Comparison of ENCODE assay signal across 8 cellular contexts in the genomic region with DNA sequence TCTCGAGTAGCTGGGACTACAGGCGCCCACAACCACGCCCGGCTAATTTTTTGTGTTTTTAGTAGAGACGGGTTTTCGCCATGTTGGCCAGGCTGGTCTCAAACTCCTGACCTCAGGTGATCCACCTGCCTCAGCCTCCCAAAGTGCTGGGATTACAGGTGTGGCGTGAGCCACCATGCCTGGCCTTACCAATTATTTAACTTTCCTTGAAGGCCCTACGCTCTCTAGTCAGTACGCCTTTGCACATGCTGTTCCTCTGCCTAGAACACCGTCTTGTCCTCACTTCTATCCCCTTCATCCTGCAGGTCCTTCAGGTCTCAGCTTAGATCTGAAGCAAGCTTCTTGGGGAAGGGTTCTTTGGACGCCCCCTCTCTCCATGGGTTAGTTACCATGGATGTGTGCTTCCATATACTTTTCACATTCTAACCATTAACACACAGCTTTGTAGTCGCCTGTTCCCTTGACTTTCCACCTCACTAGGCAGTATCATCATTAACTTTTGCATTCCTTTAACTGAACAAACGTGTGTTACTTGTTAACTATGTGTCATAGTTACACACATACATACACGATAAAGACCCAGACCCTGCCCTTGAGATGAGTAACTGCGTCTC. TPM values are rescaled to one million over a fixed set of nuclear protein-coding genes. Genes with fewer than 3 reads are reported as not detected.
DNase-seq lines count a peak whose midpoint lies in the region; ATAC-seq and TF ChIP-seq lines count a peak whose summit lies in the region.

No MANE protein-coding gene starts in this region.

- TF ChIP-seq CTCF in left lung (IDR thresholded peaks at IDR 0.05): no peak

- H3K27me3 ChIP-seq in adipocyte (replicated peaks; ENCODE audit: control insufficient read depth, insufficient read depth, low read length): no peaks in the 10 kb centered on the region
- no peaks in the 10 kb centered on the region for H3K27me3 ChIP-seq in left lung
- no peaks in the 10 kb centered on the region for H3K27me3 ChIP-seq in thymus (ENCODE audit: control insufficient read depth, insufficient read depth)

- H3K36me3 Mint-ChIP-seq in activated CD8-positive, alpha-beta memory T cell treated with anti-CD3 and anti-CD28 coated beads, Interleukin-2, amount 10 ng/mL, durations not matched to agents 7 days and 5 days: peaks cover 3% of the 10 kb centered on the region

- H3K9me3 ChIP-seq in adipocyte (ENCODE audit: control insufficient read depth, low read length) (no peaks in the 10 kb centered on the region), left lung (no peaks in the 10 kb centered on the region), thymus (ENCODE audit: control insufficient read depth) (peaks cover 3% of the 10 kb centered on the region)

- H3K27ac ChIP-seq in left lung: peak overlapping the region in 1 of 2 donors; percentile 84
- H3K27ac ChIP-seq in thymus (ENCODE audit: low read depth): no peak overlapping the region

- WGBS in thymus: 79% methylated on average over 15 of the region's 15 CpGs

- H3K4me3 Mint-ChIP-seq in activated CD8-positive, alpha-beta memory T cell treated with anti-CD3 and anti-CD28 coated beads, Interleukin-2, amount 10 ng/mL, durations not matched to agents 7 days and 5 days: peak overlapping the region; percentile 88

- H3K36me3 ChIP-seq in adipocyte (ENCODE audit: control insufficient read depth, insufficient read depth, low read length, severe bottlenecking) (peaks cover 22% of the 10 kb centered on the region), left lung (peaks cover 0 to 21% of the 10 kb centered on the region in 2 donors), thymus (ENCODE audit: control insufficient read depth, insufficient read depth) (peaks cover 18% of the 10 kb centered on the region)

- H3K9ac ChIP-seq in adipocyte (ENCODE audit: low read length): peak overlapping the region; percentile 94

- CTCF ChIA-PET in activated CD8-positive, alpha-beta memory T cell treated with anti-CD3 and anti-CD28 coated beads, Interleukin-2, amount 10 ng/mL, durations not matched to agents 7 days and 5 days (lab: Charles Lee): interaction anchor here (0.8 to 5.6 kb wide), 9 partner anchors 11 to 474 kb away, joined by 3 to 107 read pairs (median 5); no protein-coding TSS in a partner anchor

- no peaks in the 10 kb centered on the region for H3K27me3 Mint-ChIP-seq in activated CD8-positive, alpha-beta memory T cell treated with anti-CD3 and anti-CD28 coated beads, Interleukin-2, amount 10 ng/mL, durations not matched to agents 7 days and 5 days

- H3K9me3 Mint-ChIP-seq in activated CD8-positive, alpha-beta memory T cell treated with anti-CD3 and anti-CD28 coated beads, Interleukin-2, amount 10 ng/mL, durations not matched to agents 7 days and 5 days (ENCODE audit: low read depth): no peaks in the 10 kb centered on the region

- H3K4me1 ChIP-seq in adipocyte (ENCODE audit: control insufficient read depth, insufficient read depth, low read length): peaks cover 35% of the 10 kb centered on the region
- peaks cover 16% of the 10 kb centered on the region in 2 donors for H3K4me1 ChIP-seq in left lung
- peaks cover 9% of the 10 kb centered on the region for H3K4me1 ChIP-seq in thymus (ENCODE audit: control insufficient read depth, insufficient read depth, low read length)

- peaks cover 15% of the 10 kb centered on the region for H3K4me1 Mint-ChIP-seq in activated CD8-positive, alpha-beta memory T cell treated with anti-CD3 and anti-CD28 coated beads, Interleukin-2, amount 10 ng/mL, durations not matched to agents 7 days and 5 days

- no peak for DNase-seq in activated CD8-positive, alpha-beta memory T cell treated with anti-CD3 and anti-CD28 coated beads, Interleukin-2, amount 10 ng/mL, durations not matched to agents 7 days and 5 days
- DNase-seq in activated CD8-positive, alpha-beta memory T cell treated with anti-CD3 and anti-CD28 coated beads for 24 hours: no peak
- DNase-seq in adipocyte (ENCODE audit: low read depth): no peak
- DNase-seq in left lung: no peak
- DNase-seq in retina: no peak
- DNase-seq in CD1c-positive myeloid dendritic cell (ENCODE audit: extremely low spot score): no peak
- no peak for DNase-seq in NCI-H446 treated with DMSO at 0.1 percent for 48 hours (lab: John Stamatoyannopoulos, UW)

- peak overlapping the region; percentile 92 for H3K4me3 ChIP-seq in adipocyte (ENCODE audit: low read length)
- peak overlapping the region; percentile 17 to 95 for H3K4me3 ChIP-seq in left lung
- H3K4me3 ChIP-seq in thymus (ENCODE audit: low read length): peak overlapping the region; percentile 61

- intact Hi-C loops in left lung (cut with DNase I): no loop called here

- peak overlapping the region; percentile 95 for H3K27ac Mint-ChIP-seq in activated CD8-positive, alpha-beta memory T cell treated with anti-CD3 and anti-CD28 coated beads, Interleukin-2, amount 10 ng/mL, durations not matched to agents 7 days and 5 days

- ATAC-seq in activated CD8-positive, alpha-beta memory T cell treated with anti-CD3 and anti-CD28 coated beads, Interleukin-2, amount 10 ng/mL, durations not matched to agents 7 days and 5 days: no peak
- ATAC-seq in left lung: no peak

RNA-seq across cellular contexts. Expression of gene ATP6V1F, which starts 0.6 kb away (rescaled TPM):
- 100 to 1,000 TPM; 127 to 158 TPM for total RNA-seq in activated CD8-positive, alpha-beta memory T cell treated with anti-CD3 and anti-CD28 coated beads, Interleukin-2, amount 10 ng/mL, durations not matched to agents 7 days and 5 days
- 100 to 1,000 TPM; 192 to 200 TPM for total RNA-seq in left lung
- polyA plus RNA-seq in thymus: 192 TPM

RNA-seq across cellular contexts. Expression of gene FLNC, which starts 31.9 kb away (rescaled TPM):
- total RNA-seq in activated CD8-positive, alpha-beta memory T cell treated with anti-CD3 and anti-CD28 coated beads, Interleukin-2, amount 10 ng/mL, durations not matched to agents 7 days and 5 days: not detected
- 10 to 100 TPM; 14.3 to 23.7 TPM for total RNA-seq in left lung
- 0.96 TPM for polyA plus RNA-seq in thymus

RNA-seq across cellular contexts. Expression of gene KCP, which starts 48.4 kb away (rescaled TPM):
- under 1 TPM; 0.20 to 0.52 TPM for total RNA-seq in activated CD8-positive, alpha-beta memory T cell treated with anti-CD3 and anti-CD28 coated beads, Interleukin-2, amount 10 ng/mL, durations not matched to agents 7 days and 5 days
- 1 to 10 TPM; 1.5 to 1.7 TPM for total RNA-seq in left lung
- polyA plus RNA-seq in thymus: 0.34 TPM

Comparison
In these comparisons a context has a peak if more than half of its experiments do, and no peak if none do; other contexts are left out.
1. RNA of gene FLNC, which starts 31.9 kb away (total RNA-seq): 14.3 to 23.7 TPM in left lung; not detected in activated CD8-positive, alpha-beta memory T cell treated with anti-CD3 and anti-CD28 coated beads, Interleukin-2, amount 10 ng/mL, durations not matched to agents 7 days and 5 days; every median in the first group is over 10 times any median in the second.
2. Peak in every context shown above with its lines, with median percentiles within 50 percentile points of each other: H3K4me3 ChIP-seq.